Comparison of ENCODE assay signal across 8 cellular contexts in genomic region chr2:60553992-60554648, GRCh38. TPM values are rescaled to one million over a fixed set of nuclear protein-coding genes. Genes with fewer than 3 reads are reported as not detected.
DNase-seq lines count a peak whose midpoint lies in the region; ATAC-seq and TF ChIP-seq lines count a peak whose summit lies in the region.

No MANE protein-coding gene starts in this region.

- BruUV-seq in Calu3 (replicated peaks; lab: Mats Ljungman, UMichigan) (no TSS peak), PC-9 (replicated peaks; lab: Mats Ljungman, UMichigan) (no TSS peak)

- no peaks in the 10 kb centered on the region for H3K79me2 ChIP-seq in PC-9 (ENCODE audit: low read depth)

- ATAC-seq in GM21786 (IDR thresholded peaks at IDR 0.05; ENCODE audit: unreplicated experiment) (peak; percentile 15), lower lobe of right lung (peak; percentile 38 to 44), HG03378 (IDR thresholded peaks at IDR 0.05; ENCODE audit: unreplicated experiment) (no peak)

- H3K36me3 Mint-ChIP-seq in Calu3 (ENCODE audit: insufficient read depth, unreplicated experiment): peaks cover 51% of the 10 kb centered on the region

- H3K27ac ChIP-seq in PC-9 (no peak overlapping the region), colonic mucosa (peak overlapping the region; percentile 79), lower lobe of right lung (peak overlapping the region; percentile 24), tibial artery (no peak overlapping the region)

- H3K9me3 ChIP-seq in PC-9 (ENCODE audit: insufficient read depth, low read depth) (no peaks in the 10 kb centered on the region), colonic mucosa (no peaks in the 10 kb centered on the region), lower lobe of right lung (no peaks in the 10 kb centered on the region), tibial artery (no peaks in the 10 kb centered on the region)

- H3K4me1 ChIP-seq in PC-9 (replicated peaks; ENCODE audit: insufficient read depth) (0 out of 2 replicates have a peak, but pooled peaks cover 12% of the 10 kb centered on the region), colonic mucosa (peaks cover 4% of the 10 kb centered on the region), lower lobe of right lung (peaks cover 75% of the 10 kb centered on the region), tibial artery (peaks cover 0 to 74% (median 65%) of the 10 kb centered on the region in 4 donors)

- DNase-seq in Calu3 (peak; percentile 39), PC-9 (peak in 1 of 2 experiments; percentile 5), colonic mucosa (peak; percentile 63), lower lobe of right lung (peak; percentile 71), tibial artery (no peak), NCI-H2107 treated with DMSO at 0.1 percent for 48 hours (lab: John Stamatoyannopoulos, UW; ENCODE audit: unreplicated experiment) (no peak)

- H3K36me3 ChIP-seq in PC-9 (ENCODE audit: low read depth) (no peaks in the 10 kb centered on the region), colonic mucosa (no peaks in the 10 kb centered on the region), lower lobe of right lung (no peaks in the 10 kb centered on the region), tibial artery (no peaks in the 10 kb centered on the region)

- no peaks in the 10 kb centered on the region for H3K9me3 Mint-ChIP-seq in Calu3 (ENCODE audit: low read depth, unreplicated experiment)

- peaks cover 33% of the 10 kb centered on the region for H3K4me1 Mint-ChIP-seq in Calu3 (ENCODE audit: low read depth, unreplicated experiment)

- peaks cover 76% of the 10 kb centered on the region for H3K27me3 ChIP-seq in PC-9 (ENCODE audit: insufficient read depth, low read depth)
- H3K27me3 ChIP-seq in colonic mucosa: no peaks in the 10 kb centered on the region
- peaks cover 90% of the 10 kb centered on the region for H3K27me3 ChIP-seq in lower lobe of right lung (ENCODE audit: low read depth)
- H3K27me3 ChIP-seq in tibial artery: peaks cover 7 to 95% of the 10 kb centered on the region in 2 donors

- H3F3A ChIP-seq in PC-9 (ENCODE audit: insufficient read depth, low read depth): no peaks in the 10 kb centered on the region

- H3K9me2 ChIP-seq in PC-9 (ENCODE audit: insufficient read depth): no peaks in the 10 kb centered on the region

- CTCF ChIA-PET in Calu3 (lab: Charles Lee) (no interaction called here), PC-9 (lab: Charles Lee) (interaction anchor here (0.7 kb wide), 1 partner anchor 214 kb away, joined by 3 read pairs; no protein-coding TSS in a partner anchor)

- peak overlapping the region; percentile 83 for H3K4me3 Mint-ChIP-seq in Calu3 (ENCODE audit: low read depth, unreplicated experiment)

- peak overlapping the region; percentile 63; the same call in 1 of the 2 replicates for H3K4me3 ChIP-seq in PC-9
- H3K4me3 ChIP-seq in colonic mucosa: peak overlapping the region; percentile 73
- peak overlapping the region; percentile 64 for H3K4me3 ChIP-seq in lower lobe of right lung
- peak overlapping the region; percentile 42 to 56 for H3K4me3 ChIP-seq in tibial artery

- no peaks in the 10 kb centered on the region for H4K20me1 ChIP-seq in PC-9 (ENCODE audit: insufficient read depth)

- peaks cover 80% of the 10 kb centered on the region for H3K27me3 Mint-ChIP-seq in Calu3 (ENCODE audit: unreplicated experiment)

- peak overlapping the region; percentile 60 for H3K27ac Mint-ChIP-seq in Calu3 (ENCODE audit: unreplicated experiment)

- peak overlapping the region; percentile 78 to 81 for H3K9ac ChIP-seq in colonic mucosa (ENCODE audit: low read depth in 2 of 2, low read length in 2 of 2)

- TF ChIP-seq CTCF in Calu3 (IDR thresholded peaks at IDR 0.05; ENCODE audit: unreplicated experiment) (no peak), PC-9 (conservative IDR thresholded peaks at IDR 0.05) (no peak), colonic mucosa (IDR thresholded peaks at IDR 0.05) (no peak), lower lobe of right lung (IDR thresholded peaks at IDR 0.05) (no peak), tibial artery (IDR thresholded peaks at IDR 0.05) (no peak)

- peak overlapping the region; percentile 92 for H3K4me2 ChIP-seq in PC-9

- intact Hi-C loops in Calu3 (cut with micrococcal nuclease; ENCODE audit: unreplicated experiment) (loop anchor here (5.0 to 10.0 kb wide), 3 partner anchors 57 to 1527 kb away; no protein-coding TSS in a partner anchor), PC-9 (cut with micrococcal nuclease; ENCODE audit: unreplicated experiment) (no loop called here), colonic mucosa (cut with DNase I) (loop anchor here (10.0 kb wide), 1 partner anchor 339 kb away; no protein-coding TSS in a partner anchor), lower lobe of right lung (cut with DNase I) (no loop called here), tibial artery (cut with DNase I; ENCODE audit: low total_unique reads) (no loop called here)

- H2AFZ ChIP-seq in PC-9: peak overlapping the region; percentile 63

- POLR2A ChIA-PET in PC-9 (lab: Charles Lee; ENCODE audit: unreplicated experiment): no interaction called here

RNA-seq across cellular contexts. Expression of gene BCL11A, which starts 0.7 kb away (rescaled TPM):
- 8.1 and 8.5 TPM in 2 replicates for total RNA-seq in Calu3 (2022)
- not detected in 2 replicates for total RNA-seq in PC-9 (2021)
- total RNA-seq in colonic mucosa: 10 to 100 TPM; 22.9 to 27.1 TPM
- 9.7 TPM for total RNA-seq in lower lobe of right lung

Comparison
In these comparisons a context has a peak if more than half of its experiments do, and no peak if none do; other contexts are left out.
1. DNase-seq: peak in Calu3 (single experiment), colonic mucosa (single experiment) and lower lobe of right lung (single experiment); none in tibial artery (0 of 2) and NCI-H2107 treated with DMSO at 0.1 percent for 48 hours (single experiment).
2. H3K27ac ChIP-seq: peak in colonic mucosa (single experiment) and lower lobe of right lung (single experiment); none in PC-9 (single experiment) and tibial artery (0 of 2).
3. intact Hi-C loops: an anchor here in Calu3 (5.0 to 10.0 kb wide) and colonic mucosa (10.0 kb wide); none called in PC-9, lower lobe of right lung and tibial artery.
4. Peak in every context shown above with its lines, with median percentiles within 50 percentile points of each other: H3K4me3 ChIP-seq.